Comparison of ENCODE assay signal across 9 cellular contexts in the genomic region with DNA sequence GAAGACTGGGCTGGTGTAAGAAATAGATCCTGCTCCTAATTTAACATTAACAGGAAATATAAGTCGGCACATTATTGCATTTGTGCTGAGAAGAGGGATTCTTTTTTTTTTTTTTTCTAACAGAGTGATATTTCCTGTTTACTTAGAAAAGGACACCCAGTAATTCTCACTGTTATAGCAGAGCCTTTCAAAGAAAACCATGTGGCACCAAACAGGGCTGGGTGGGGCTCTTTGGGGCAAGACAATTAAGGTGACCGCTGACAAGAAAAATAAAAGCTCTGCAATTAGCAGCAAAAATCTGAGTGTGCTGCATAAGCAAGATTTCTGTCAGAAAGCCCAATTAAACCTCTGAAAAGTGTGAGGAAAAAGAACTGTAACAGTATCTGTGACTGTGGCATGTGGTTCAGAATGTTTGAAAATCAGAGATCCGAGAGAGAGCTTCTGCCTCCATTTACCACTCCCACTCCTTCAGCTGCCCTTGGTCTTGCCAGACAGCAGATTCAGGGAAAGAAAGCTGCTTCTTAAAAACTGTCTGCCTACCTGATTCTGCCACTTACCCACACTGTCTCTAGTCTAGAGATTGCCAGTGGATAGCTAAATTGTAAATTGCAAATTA.
DNase-seq lines count a peak whose midpoint lies in the region; ATAC-seq lines count a peak whose summit lies in the region.
"Had no signal": no experiment of that assay in that cellular context is flagged by ENCODE, and none has a peak within 500 bp of the region (broad histone marks: within the 10 kb centered on the region; RNA-seq: fewer than 3 reads in every experiment).

No MANE protein-coding gene starts in this region.

- H3K9me3 Mint-ChIP-seq in activated T-cell treated with anti-CD3 and anti-CD28 coated beads, Interleukin-2, amount 50 U/mL, for 4 hours: no peaks in the 10 kb centered on the region
- peaks cover 0 to 13% (median 0%) of the 10 kb centered on the region in 6 donors for H3K9me3 Mint-ChIP-seq in immature natural killer cell
- H3K9me3 Mint-ChIP-seq in stimulated activated naive CD8-positive, alpha-beta T cell treated with anti-CD3 and anti-CD28 coated beads, Interleukin-15, Interleukin-2, amounts not matched to agents 100 ng/mL and 50 ng/mL, for 24 hours: peaks cover 3% of the 10 kb centered on the region

- H3K4me3 Mint-ChIP-seq in activated T-cell treated with anti-CD3 and anti-CD28 coated beads, Interleukin-2, amount 50 U/mL, for 4 hours: peak overlapping the region; percentile 42
- peak overlapping the region; percentile 70 to 90 (median 84) for H3K4me3 Mint-ChIP-seq in immature natural killer cell
- peak overlapping the region; percentile 40 for H3K4me3 Mint-ChIP-seq in stimulated activated naive CD8-positive, alpha-beta T cell treated with anti-CD3 and anti-CD28 coated beads, Interleukin-15, Interleukin-2, amounts not matched to agents 100 ng/mL and 50 ng/mL, for 24 hours

- peak; percentile 46 to 56 for ATAC-seq in activated T-cell treated with anti-CD3 and anti-CD28 coated beads, Interleukin-2, amount 50 U/mL, for 4 hours
- ATAC-seq in GM18868 (IDR thresholded peaks at IDR 0.05; ENCODE audit: unreplicated experiment) (no peak), GM19324 (IDR thresholded peaks at IDR 0.05; ENCODE audit: low FRiP score, unreplicated experiment) (no peak)

- H3K36me3 Mint-ChIP-seq in activated T-cell treated with anti-CD3 and anti-CD28 coated beads, Interleukin-2, amount 50 U/mL, for 4 hours (ENCODE audit: insufficient read depth): no peaks in the 10 kb centered on the region
- peaks cover 0 to 11% (median 7%) of the 10 kb centered on the region in 3 donors for H3K36me3 Mint-ChIP-seq in immature natural killer cell
- no peaks in the 10 kb centered on the region for H3K36me3 Mint-ChIP-seq in stimulated activated naive CD8-positive, alpha-beta T cell treated with anti-CD3 and anti-CD28 coated beads, Interleukin-15, Interleukin-2, amounts not matched to agents 100 ng/mL and 50 ng/mL, for 24 hours (ENCODE audit: low read depth)

- H3K27me3 Mint-ChIP-seq in activated T-cell treated with anti-CD3 and anti-CD28 coated beads, Interleukin-2, amount 50 U/mL, for 4 hours (ENCODE audit: low read depth): no peaks in the 10 kb centered on the region
- H3K27me3 Mint-ChIP-seq in immature natural killer cell (ENCODE audit: low read depth in 3 of 3): peaks cover 0 to 3% (median 1%) of the 10 kb centered on the region in 3 donors
- no peaks in the 10 kb centered on the region for H3K27me3 Mint-ChIP-seq in stimulated activated naive CD8-positive, alpha-beta T cell treated with anti-CD3 and anti-CD28 coated beads, Interleukin-15, Interleukin-2, amounts not matched to agents 100 ng/mL and 50 ng/mL, for 24 hours

- DNase-seq in activated CD4-positive, alpha-beta T cell treated with anti-CD3 and anti-CD28 coated beads for 4 hours: peak; percentile 24 to 29
- no peak for DNase-seq in activated CD4-positive, alpha-beta T cell treated with anti-CD3 and anti-CD28 coated beads for 1 hour
- DNase-seq in activated T-cell treated with anti-CD3 and anti-CD28 coated beads, Interleukin-2, amount 50 U/mL, for 4 hours: no peak
- DNase-seq in immature natural killer cell (peak; percentile 63 to 79 (median 73)), HuH-7.5 (ENCODE audit: low spot score) (no peak)
- DNase-seq: NCI-H2171 had no signal

- H3K4me1 Mint-ChIP-seq in activated T-cell treated with anti-CD3 and anti-CD28 coated beads, Interleukin-2, amount 50 U/mL, for 4 hours (ENCODE audit: low read depth): peaks cover 61% of the 10 kb centered on the region
- peaks cover 78 to 85% of the 10 kb centered on the region in 2 donors for H3K4me1 Mint-ChIP-seq in immature natural killer cell
- peaks cover 40% of the 10 kb centered on the region for H3K4me1 Mint-ChIP-seq in stimulated activated naive CD8-positive, alpha-beta T cell treated with anti-CD3 and anti-CD28 coated beads, Interleukin-15, Interleukin-2, amounts not matched to agents 100 ng/mL and 50 ng/mL, for 24 hours (ENCODE audit: low read depth)

- peak overlapping the region; percentile 92 to 98 (median 98) for H3K27ac Mint-ChIP-seq in immature natural killer cell
- peak overlapping the region; percentile 74 for H3K27ac Mint-ChIP-seq in stimulated activated naive CD8-positive, alpha-beta T cell treated with anti-CD3 and anti-CD28 coated beads, Interleukin-15, Interleukin-2, amounts not matched to agents 100 ng/mL and 50 ng/mL, for 24 hours

Comparison
In these comparisons a context has a peak if more than half of its experiments do, and no peak if none do; other contexts are left out.
1. DNase-seq: peak in activated CD4-positive, alpha-beta T cell treated with anti-CD3 and anti-CD28 coated beads for 4 hours (2 of 2) and immature natural killer cell (3 of 3); none in activated CD4-positive, alpha-beta T cell treated with anti-CD3 and anti-CD28 coated beads for 1 hour (single experiment), activated T-cell treated with anti-CD3 and anti-CD28 coated beads, Interleukin-2, amount 50 U/mL, for 4 hours (single experiment) and HuH-7.5 (single experiment).
2. ATAC-seq: peak in activated T-cell treated with anti-CD3 and anti-CD28 coated beads, Interleukin-2, amount 50 U/mL, for 4 hours (2 of 2); none in GM18868 (single experiment) and GM19324 (single experiment).
3. Peak in every context shown above with its lines, with median percentiles within 50 percentile points of each other: H3K4me3 Mint-ChIP-seq.